In genomic region chr2:43312751-43313641, GRCh38 we compare ENCODE assay signal across 9 cellular contexts.
DNase-seq lines count a peak whose midpoint lies in the region; ATAC-seq and TF ChIP-seq lines count a peak whose summit lies in the region.
"Had no signal": no experiment of that assay in that cellular context is flagged by ENCODE, and none has a peak within 500 bp of the region (broad histone marks: within the 10 kb centered on the region; RNA-seq: fewer than 3 reads in every experiment).

No MANE protein-coding gene starts in this region.

- H3K27me3 ChIP-seq in parathyroid adenoma (ENCODE audit: control insufficient read depth, insufficient read depth, low read length): no peaks in the 10 kb centered on the region

- CTCF ChIA-PET in activated naive CD4-positive, alpha-beta T cell treated with anti-CD3 and anti-CD28 coated beads for 36 hours (lab: Charles Lee): interaction anchor here (0.6 to 1.7 kb wide), 2 partner anchors 10 to 264 kb away, joined by 3 to 6 read pairs; no protein-coding TSS in a partner anchor

- H3K27ac ChIP-seq in parathyroid adenoma: no peak overlapping the region
- H3K27ac ChIP-seq: WERI-Rb-1 had no signal

- H3K9ac ChIP-seq in parathyroid adenoma: no peak overlapping the region

- no peaks in the 10 kb centered on the region for H3K9me3 ChIP-seq in parathyroid adenoma (ENCODE audit: control insufficient read depth, low read length)

- ATAC-seq in HG02642 (IDR thresholded peaks at IDR 0.05; ENCODE audit: poor library complexity, unreplicated experiment): no peak

- DNase-seq in CD1c-positive myeloid dendritic cell (ENCODE audit: extremely low spot score): peak; percentile 13
- peak; percentile 24 for DNase-seq in NCI-H2029 treated with DMSO at 0.1 percent for 48 hours (lab: John Stamatoyannopoulos, UW)
- peak; percentile 37 for DNase-seq in epithelial cell of proximal tubule (ENCODE audit: low read depth)
- no peak for DNase-seq in activated naive CD4-positive, alpha-beta T cell treated with anti-CD3 and anti-CD28 coated beads for 36 hours
- no peak for DNase-seq in NCI-H1436 treated with DMSO at 0.1 percent for 48 hours (lab: John Stamatoyannopoulos, UW)
- no peak for DNase-seq in activated CD4-positive, alpha-beta T cell treated with anti-CD3 and anti-CD28 coated beads, Interleukin-2, amount 50 U/mL, for 48 hours
- DNase-seq: WERI-Rb-1 had no signal

- H3K4me3 ChIP-seq in epithelial cell of proximal tubule (ENCODE audit: low read depth, low read length) (no peak overlapping the region), parathyroid adenoma (ENCODE audit: low read depth, low read length) (no peak overlapping the region)

- peaks cover 4% of the 10 kb centered on the region for H3K4me1 ChIP-seq in parathyroid adenoma

- no peak for TF ChIP-seq CTCF in epithelial cell of proximal tubule (conservative IDR thresholded peaks at IDR 0.05; ENCODE audit: low read depth, low read length)
- TF ChIP-seq CTCF in parathyroid adenoma (IDR thresholded peaks at IDR 0.05): no peak

- no peak overlapping the region for H3K4me3 Mint-ChIP-seq in activated naive CD4-positive, alpha-beta T cell treated with anti-CD3 and anti-CD28 coated beads for 36 hours

- H3K36me3 ChIP-seq in parathyroid adenoma (ENCODE audit: control insufficient read depth, insufficient read depth, low read length): no peaks in the 10 kb centered on the region
- H3K36me3 ChIP-seq: WERI-Rb-1 had no signal

- intact Hi-C loops in activated naive CD4-positive, alpha-beta T cell treated with anti-CD3 and anti-CD28 coated beads for 36 hours (cut with micrococcal nuclease): no loop called here

- peaks cover 21% of the 10 kb centered on the region for H3K4me1 Mint-ChIP-seq in activated naive CD4-positive, alpha-beta T cell treated with anti-CD3 and anti-CD28 coated beads for 36 hours (ENCODE audit: low read depth)

- no peaks in the 10 kb centered on the region for H3K9me3 Mint-ChIP-seq in activated naive CD4-positive, alpha-beta T cell treated with anti-CD3 and anti-CD28 coated beads for 36 hours

- H3K79me2 ChIP-seq in parathyroid adenoma: no peaks in the 10 kb centered on the region

- H2AFZ ChIP-seq in parathyroid adenoma: no peak overlapping the region

- peak overlapping the region; percentile 9 for H3K4me2 ChIP-seq in parathyroid adenoma (ENCODE audit: low read length)

- H3K27me3 Mint-ChIP-seq in activated naive CD4-positive, alpha-beta T cell treated with anti-CD3 and anti-CD28 coated beads for 36 hours (ENCODE audit: low read depth): no peaks in the 10 kb centered on the region

- no peak overlapping the region for H3K27ac Mint-ChIP-seq in activated naive CD4-positive, alpha-beta T cell treated with anti-CD3 and anti-CD28 coated beads for 36 hours

- peaks cover 15% of the 10 kb centered on the region for H3K36me3 Mint-ChIP-seq in activated naive CD4-positive, alpha-beta T cell treated with anti-CD3 and anti-CD28 coated beads for 36 hours (ENCODE audit: low read depth)

Comparison
In these comparisons a context has a peak if more than half of its experiments do, and no peak if none do; other contexts are left out.
1. DNase-seq: peak in CD1c-positive myeloid dendritic cell (single experiment), NCI-H2029 treated with DMSO at 0.1 percent for 48 hours (single experiment) and epithelial cell of proximal tubule (single experiment); none in activated naive CD4-positive, alpha-beta T cell treated with anti-CD3 and anti-CD28 coated beads for 36 hours (single experiment), NCI-H1436 treated with DMSO at 0.1 percent for 48 hours (single experiment) and activated CD4-positive, alpha-beta T cell treated with anti-CD3 and anti-CD28 coated beads, Interleukin-2, amount 50 U/mL, for 48 hours (0 of 2).